1 cellular context compared by ENCODE assay signal in genomic region chr6:158826819-158827501, GRCh38.
TF ChIP-seq lines count a peak whose summit lies in the region.

No MANE protein-coding gene starts in this region.

TF ChIP-seq in H1, 55 proteins besides CTCF, POLR2A, EP300 and RAD21 (continued from another document):
- TF ChIP-seq TAF7 (optimal IDR thresholded peaks at IDR 0.05; ENCODE audit: borderline replicate concordance, low read depth, low read length) (no peak), SP4 (IDR thresholded peaks at IDR 0.05; ENCODE audit: low read length) (no peak), JUND (IDR thresholded peaks at IDR 0.05; ENCODE audit: low read length) (no peak), CHD7 (IDR thresholded peaks at IDR 0.05; ENCODE audit: insufficient replicate concordance, low read length) (no peak)
